In the genomic region with DNA sequence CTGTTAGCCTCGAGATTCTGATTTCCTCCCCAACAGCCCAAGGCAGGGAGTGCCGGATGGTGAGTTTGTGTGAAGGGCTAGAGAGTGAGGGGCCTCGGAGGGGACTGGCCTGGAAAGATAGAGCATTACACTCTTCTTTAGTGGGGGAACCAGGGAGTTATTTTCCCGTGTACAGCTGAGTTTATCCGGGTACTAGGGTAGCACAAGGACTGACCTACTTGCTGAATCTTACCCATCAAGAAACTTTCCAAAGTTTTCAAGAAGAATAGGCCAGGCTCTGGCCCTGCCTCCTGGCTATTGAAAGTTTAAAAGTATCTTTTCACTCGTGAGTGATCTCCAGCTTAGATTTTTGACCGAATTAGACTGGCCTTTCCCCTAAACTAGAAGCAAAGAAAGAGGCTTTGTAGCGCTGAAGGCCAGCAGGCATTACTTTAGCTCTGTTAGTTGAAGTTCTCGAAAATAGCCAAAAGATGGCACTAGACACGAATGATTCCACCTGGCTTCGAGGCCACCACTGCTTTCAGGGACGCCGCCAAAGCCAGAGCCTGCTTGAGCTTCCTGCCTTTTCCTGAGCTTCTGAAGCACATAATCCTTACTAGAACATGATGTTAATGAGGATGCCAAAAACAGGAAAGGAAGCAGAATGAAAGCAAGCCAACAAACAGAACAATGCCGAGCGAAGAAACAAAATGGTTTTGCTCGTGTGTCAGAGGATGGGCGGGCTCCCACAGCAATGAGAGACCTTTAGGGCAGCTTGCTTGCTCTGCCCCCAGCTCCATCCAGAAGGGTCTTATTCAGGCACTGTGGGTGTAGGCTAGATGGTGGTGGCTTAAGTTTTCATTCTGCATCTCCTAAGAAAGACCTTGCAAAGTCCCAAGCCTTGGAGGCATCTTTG, we compare ENCODE assay signal across 8 cellular contexts. TPM values are rescaled to one million over a fixed set of nuclear protein-coding genes. Genes with fewer than 3 reads are reported as not detected.
A peak's percentile ranks its signal among the peaks of the same experiment; 100 is the strongest.
DNase-seq lines count a peak whose midpoint lies in the region; ATAC-seq and TF ChIP-seq lines count a peak whose summit lies in the region.

No MANE protein-coding gene starts in this region.

- in situ Hi-C loops in GM23248 (cut with MboI), result no loop called here

- intact Hi-C loops in PC-3 (cut with micrococcal nuclease) (loop anchor here (5.0 kb wide), 4 partner anchors 161 to 936 kb away; no protein-coding TSS in a partner anchor), lower lobe of right lung (cut with DNase I) (no loop called here), uterus (cut with DNase I; ENCODE audit: low total_unique reads) (no loop called here)

- no peak overlapping the region for H3K9ac ChIP-seq in GM23248
- H3K9ac ChIP-seq in KMS-11, result no peak overlapping the region
- H3K9ac ChIP-seq in PC-3 (ENCODE audit: low read length), result no peak overlapping the region

- H3K27ac ChIP-seq in GM23248 (no peak overlapping the region), KMS-11 (no peak overlapping the region), PC-3 (ENCODE audit: low read length) (no peak overlapping the region), lower lobe of right lung (no peak overlapping the region), uterus (no peak overlapping the region)

- H3K4me1 Mint-ChIP-seq in activated CD4-positive, alpha-beta T cell treated with anti-CD3 and anti-CD28 coated beads, Interleukin-2, amount 10 ng/mL, durations not matched to agents 7 days and 5 days, result no peaks in the 10 kb centered on the region

- H2AFZ ChIP-seq in GM23248, result peak overlapping the region; percentile 44
- H2AFZ ChIP-seq in KMS-11 (ENCODE audit: low read depth), result no peak overlapping the region
- peak overlapping the region; percentile 10; the same call in 1 of the 2 replicates for H2AFZ ChIP-seq in PC-3 (ENCODE audit: low read length)

- no peaks in the 10 kb centered on the region for H3K4me1 ChIP-seq in GM23248 (ENCODE audit: insufficient read depth)
- H3K4me1 ChIP-seq in KMS-11 (ENCODE audit: low read depth, poor library complexity, severe bottlenecking), result no peaks in the 10 kb centered on the region
- H3K4me1 ChIP-seq in PC-3 (ENCODE audit: insufficient read depth, low read length), result no peaks in the 10 kb centered on the region
- no peaks in the 10 kb centered on the region for H3K4me1 ChIP-seq in lower lobe of right lung
- H3K4me1 ChIP-seq in uterus, result no peaks in the 10 kb centered on the region

- WGBS in GM23248 (ENCODE audit: low coverage in 1 of 2, low lambda C conversion rate in 2 of 2, missing lambda C conversion rate in 2 of 2), 2 experiments, result 27% methylated on average over 17 of the region's 17 CpGs

- H3K27ac Mint-ChIP-seq in activated CD4-positive, alpha-beta T cell treated with anti-CD3 and anti-CD28 coated beads, Interleukin-2, amount 10 ng/mL, durations not matched to agents 7 days and 5 days, result no peak overlapping the region

- DNase-seq in activated CD4-positive, alpha-beta T cell treated with anti-CD3 and anti-CD28 coated beads, Interleukin-2, amount 10 ng/mL, durations not matched to agents 7 days and 5 days, result peak; percentile 9
- DNase-seq in activated CD4-positive, alpha-beta T cell treated with anti-CD3 and anti-CD28 coated beads for 4 hours, result no peak
- DNase-seq in GM23248, result peak; percentile 84
- peak; percentile 79 for DNase-seq in PC-3
- peak; percentile 77 for DNase-seq in dedifferentiated amniotic fluid mesenchymal stem cell (ENCODE audit: extremely low spot score)
- no peak for DNase-seq in lower lobe of right lung
- DNase-seq in uterus, result peak in 1 of 2 donors; percentile 24

- H3K27me3 Mint-ChIP-seq in activated CD4-positive, alpha-beta T cell treated with anti-CD3 and anti-CD28 coated beads, Interleukin-2, amount 10 ng/mL, durations not matched to agents 7 days and 5 days, result peaks cover 2% of the 10 kb centered on the region

- TF ChIP-seq POLR2A in uterus (IDR thresholded peaks at IDR 0.05), result no peak

- POLR2A ChIA-PET in activated CD4-positive, alpha-beta T cell treated with anti-CD3 and anti-CD28 coated beads, Interleukin-2, amount 10 ng/mL, durations not matched to agents 7 days and 5 days (lab: Charles Lee), result no interaction called here
- POLR2A ChIA-PET in PC-3 (lab: Charles Lee; ENCODE audit: unreplicated experiment), result no interaction called here

- BruUV-seq in PC-3 (replicated peaks; lab: Mats Ljungman, UMichigan), result no TSS peak

- H3K4me2 ChIP-seq in GM23248 (ENCODE audit: unreplicated experiment) (no peak overlapping the region), KMS-11 (no peak overlapping the region), PC-3 (ENCODE audit: low read length) (no peak overlapping the region)

- H3K36me3 ChIP-seq in GM23248 (ENCODE audit: low read depth), result no peaks in the 10 kb centered on the region
- H3K36me3 ChIP-seq in KMS-11 (ENCODE audit: insufficient read depth), result no peaks in the 10 kb centered on the region
- H3K36me3 ChIP-seq in PC-3 (ENCODE audit: low read depth, low read length), result no peaks in the 10 kb centered on the region
- no peaks in the 10 kb centered on the region for H3K36me3 ChIP-seq in lower lobe of right lung
- H3K36me3 ChIP-seq in uterus, result no peaks in the 10 kb centered on the region

- H3F3A ChIP-seq in GM23248 (ENCODE audit: insufficient read depth), result no peaks in the 10 kb centered on the region
- H3F3A ChIP-seq in PC-3 (ENCODE audit: low read length, unreplicated experiment), result no peaks in the 10 kb centered on the region

- H3K4me3 ChIP-seq in GM23248 (no peak overlapping the region), KMS-11 (IDR thresholded peaks at IDR 0.05; ENCODE audit: insufficient read depth, low read depth, low read length) (no peak overlapping the region), PC-3 (ENCODE audit: low read length) (no peak overlapping the region), lower lobe of right lung (no peak overlapping the region), uterus (no peak overlapping the region)

- H4K20me1 ChIP-seq in GM23248 (ENCODE audit: insufficient read depth), result no peaks in the 10 kb centered on the region
- no peaks in the 10 kb centered on the region for H4K20me1 ChIP-seq in KMS-11 (ENCODE audit: insufficient read depth)
- H4K20me1 ChIP-seq in PC-3 (ENCODE audit: low read length), result no peaks in the 10 kb centered on the region

- peaks cover 2% of the 10 kb centered on the region for H3K27me3 ChIP-seq in GM23248 (replicated peaks; ENCODE audit: insufficient read depth)
- H3K27me3 ChIP-seq in KMS-11 (ENCODE audit: insufficient read depth, low read depth), result no peaks in the 10 kb centered on the region
- H3K27me3 ChIP-seq in PC-3 (ENCODE audit: low read length), result 0 out of 2 replicates have a peak, but pooled peaks cover 4% of the 10 kb centered on the region
- no peaks in the 10 kb centered on the region for H3K27me3 ChIP-seq in lower lobe of right lung (ENCODE audit: low read depth)
- H3K27me3 ChIP-seq in uterus, result no peaks in the 10 kb centered on the region

- TF ChIP-seq CTCF in KMS-11 (conservative IDR thresholded peaks at IDR 0.05; ENCODE audit: low read depth, low read length) (peak; percentile 59), PC-3 (conservative IDR thresholded peaks at IDR 0.05; ENCODE audit: low read depth, low read length) (peak; percentile 78), lower lobe of right lung (IDR thresholded peaks at IDR 0.05) (peak; percentile 57), uterus (IDR thresholded peaks at IDR 0.05) (peak in 3 of 4 experiments; percentile 21 to 40 (median 23))

- no peaks in the 10 kb centered on the region for H3K9me2 ChIP-seq in GM23248 (ENCODE audit: insufficient read depth)
- no peaks in the 10 kb centered on the region for H3K9me2 ChIP-seq in PC-3 (replicated peaks; ENCODE audit: low read length)

- H3K9me3 ChIP-seq in GM23248 (ENCODE audit: low read depth), result no peaks in the 10 kb centered on the region
- H3K9me3 ChIP-seq in PC-3 (ENCODE audit: low read length), result no peaks in the 10 kb centered on the region
- H3K9me3 ChIP-seq in lower lobe of right lung, result no peaks in the 10 kb centered on the region
- H3K9me3 ChIP-seq in uterus, result no peaks in the 10 kb centered on the region

- no peaks in the 10 kb centered on the region for H3K36me3 Mint-ChIP-seq in activated CD4-positive, alpha-beta T cell treated with anti-CD3 and anti-CD28 coated beads, Interleukin-2, amount 10 ng/mL, durations not matched to agents 7 days and 5 days (ENCODE audit: low read depth)

- H3K79me2 ChIP-seq in GM23248 (ENCODE audit: insufficient read depth), result no peaks in the 10 kb centered on the region
- H3K79me2 ChIP-seq in KMS-11 (ENCODE audit: insufficient read depth, low read depth), result no peaks in the 10 kb centered on the region
- no peaks in the 10 kb centered on the region for H3K79me2 ChIP-seq in PC-3 (ENCODE audit: low read length)

- CTCF ChIA-PET in activated CD4-positive, alpha-beta T cell treated with anti-CD3 and anti-CD28 coated beads, Interleukin-2, amount 10 ng/mL, durations not matched to agents 7 days and 5 days (lab: Charles Lee), result interaction anchor here (0.6 to 1.8 kb wide), 3 partner anchors 10 to 280 kb away, joined by 3 to 4 read pairs (median 3); no protein-coding TSS in a partner anchor
- CTCF ChIA-PET in PC-3 (lab: Charles Lee), result interaction anchor here (0.6 to 0.8 kb wide), 3 partner anchors 36 to 164 kb away, joined by 3 to 8 read pairs (median 3); no protein-coding TSS in a partner anchor

- H3K4me3 Mint-ChIP-seq in activated CD4-positive, alpha-beta T cell treated with anti-CD3 and anti-CD28 coated beads, Interleukin-2, amount 10 ng/mL, durations not matched to agents 7 days and 5 days, result no peak overlapping the region

- no peaks in the 10 kb centered on the region for H3K9me3 Mint-ChIP-seq in activated CD4-positive, alpha-beta T cell treated with anti-CD3 and anti-CD28 coated beads, Interleukin-2, amount 10 ng/mL, durations not matched to agents 7 days and 5 days

- ATAC-seq in PC-3, result peak; percentile 97
- peak; percentile 56 to 77 for ATAC-seq in lower lobe of right lung

RNA-seq across cellular contexts. Expression of gene TSN, which starts 55.8 kb away (rescaled TPM):
- 10 to 100 TPM; 59.2 to 63.5 TPM for total RNA-seq in activated CD4-positive, alpha-beta T cell treated with anti-CD3 and anti-CD28 coated beads, Interleukin-2, amount 10 ng/mL, durations not matched to agents 7 days and 5 days
- 65.7 and 79.0 TPM in 2 replicates for total RNA-seq in GM23248 (2014; rRNA removed; shearing (Covaris generic))
- 74.6 and 78.9 TPM in 2 replicates for polyA plus RNA-seq in GM23248 (2016; fragmentation: Nextera tagmentation; extraction: Ambion mirVana)
- total RNA-seq in PC-3 (2014; rRNA removed), result 55.0 and 83.0 TPM in 2 replicates
- total RNA-seq in lower lobe of right lung, result 36.2 TPM
- total RNA-seq in uterus, result 10 to 100 TPM; 54.3 to 93.8 (median 82.1) TPM

Comparison
In these comparisons a context has a peak if more than half of its experiments do, and no peak if none do; other contexts are left out.
1. DNase-seq: peak in activated CD4-positive, alpha-beta T cell treated with anti-CD3 and anti-CD28 coated beads, Interleukin-2, amount 10 ng/mL, durations not matched to agents 7 days and 5 days (single experiment), GM23248 (single experiment), PC-3 (single experiment) and dedifferentiated amniotic fluid mesenchymal stem cell (single experiment); none in activated CD4-positive, alpha-beta T cell treated with anti-CD3 and anti-CD28 coated beads for 4 hours (0 of 2) and lower lobe of right lung (single experiment).
2. CTCF ChIP-seq: peak in every context shown above with its lines; median percentile 78 in PC-3; 59 in KMS-11; 57 in lower lobe of right lung; 23 in uterus.